Comparison of ENCODE assay signal across 10 cellular contexts in genomic region chr1:244163861-244164562, GRCh38.
A peak's percentile ranks its signal among the peaks of the same experiment; 100 is the strongest.
DNase-seq lines count a peak whose midpoint lies in the region; ATAC-seq, FAIRE-seq and TF ChIP-seq lines count a peak whose summit lies in the region.
"Had no signal": no experiment of that assay in that cellular context is flagged by ENCODE, and none has a peak within 500 bp of the region (broad histone marks: within the 10 kb centered on the region; RNA-seq: fewer than 3 reads in every experiment).

No MANE protein-coding gene starts in this region.

- H3K27ac ChIP-seq in A549: peak overlapping the region; percentile 83 to 86
- peak overlapping the region; percentile 89 for H3K27ac ChIP-seq in HUES6 (ENCODE audit: low read depth, low read length)
- H3K27ac ChIP-seq in breast epithelium: peak overlapping the region; percentile 14 to 46

- intact Hi-C loops in breast epithelium (cut with DNase I; ENCODE audit: low total_unique reads): no loop called here

- peak overlapping the region; percentile 19; the same call in 1 of the 3 replicates for H3K4me3 ChIP-seq in A549
- H3K4me3 ChIP-seq in HUES6 (ENCODE audit: low read depth, low read length): peak overlapping the region; percentile 25; the same call in 1 of the 2 replicates
- H3K4me3 ChIP-seq in breast epithelium: no peak overlapping the region
- H3K4me3 ChIP-seq: sigmoid colon had no signal

- H3K36me3 ChIP-seq in HUES6 (ENCODE audit: control insufficient read depth, insufficient read depth, low read length): no peaks in the 10 kb centered on the region
- no peaks in the 10 kb centered on the region for H3K36me3 ChIP-seq in breast epithelium
- H3K36me3 ChIP-seq: sigmoid colon had no signal

- POLR2A ChIA-PET in A549 (lab: Yijun Ruan, JAX): interaction anchor here (1.2 to 1.5 kb wide), 2 partner anchors 116 to 315 kb away, joined by 4 read pairs; no protein-coding TSS in a partner anchor

- peaks cover 23% of the 10 kb centered on the region for H3K4me1 ChIP-seq in A549
- peaks cover 31% of the 10 kb centered on the region for H3K4me1 ChIP-seq in HUES6 (ENCODE audit: control insufficient read depth, insufficient read depth, low read length)
- no peaks in the 10 kb centered on the region for H3K4me1 ChIP-seq in breast epithelium

- TF ChIP-seq POLR2A in A549 (IDR thresholded peaks at IDR 0.05; ENCODE audit: low read length) (no peak), breast epithelium (IDR thresholded peaks at IDR 0.05) (no peak)

- DNase-seq in A549 (ENCODE audit: low read depth in 1 of 2, low spot score in 1 of 2) (peak; percentile 86 to 90), breast epithelium (ENCODE audit: low spot score in 2 of 2) (no peak), islet precursor cell (peak; percentile 85), DMS79 (lab: John Stamatoyannopoulos, UW) (no peak), NCI-H128 (lab: John Stamatoyannopoulos, UW; ENCODE audit: unreplicated experiment) (no peak), cortex of kidney (lab: John Stamatoyannopoulos, UW) (no peak), NOMO-1 (lab: John Stamatoyannopoulos, UW; ENCODE audit: unreplicated experiment in 2 of 2) (no peak)
- DNase-seq: sigmoid colon had no signal

- peak; percentile 19 to 27; a peak in 1 of 5 replicates for TF ChIP-seq RAD21 in A549 (conservative IDR thresholded peaks at IDR 0.05 in 1 of 2, IDR thresholded peaks at IDR 0.05 in 1 of 2)

- H3K27me3 ChIP-seq in HUES6 (ENCODE audit: control insufficient read depth, insufficient read depth, low read length) (no peaks in the 10 kb centered on the region), breast epithelium (no peaks in the 10 kb centered on the region)
- H3K27me3 ChIP-seq: sigmoid colon had no signal

- CTCF ChIA-PET in A549 (lab: Yijun Ruan, JAX): interaction anchor here (0.6 to 1.7 kb wide), 4 partner anchors 10 to 816 kb away, joined by 3 to 4 read pairs (median 3); no protein-coding TSS in a partner anchor

- 13% methylated on average over 9 of the region's 9 CpGs for WGBS in A549 (ENCODE audit: missing lambda C conversion rate)

- FAIRE-seq in A549 (lab: Jason Lieb, UNC): peak; percentile 80
- FAIRE-seq: D721Med had no signal

- ATAC-seq in A549: peak; percentile 99 to 100

- H3K9me3 ChIP-seq in A549: no peaks in the 10 kb centered on the region
- H3K9me3 ChIP-seq in HUES6 (ENCODE audit: control insufficient read depth, insufficient read depth, low read depth, low read length): no peaks in the 10 kb centered on the region
- no peaks in the 10 kb centered on the region for H3K9me3 ChIP-seq in breast epithelium
- H3K9me3 ChIP-seq: sigmoid colon had no signal

- TF ChIP-seq CTCF in A549 (IDR thresholded peaks at IDR 0.05) (no peak), breast epithelium (IDR thresholded peaks at IDR 0.05) (no peak)

- peak in 1 of 2 experiments; percentile 57; a peak in 1 of 5 replicates for TF ChIP-seq EP300 in A549 (IDR thresholded peaks at IDR 0.05)

- peak overlapping the region; percentile 72 for H3K4me2 ChIP-seq in A549

- H3K9ac ChIP-seq in HUES6 (ENCODE audit: low read length): peak overlapping the region; percentile 60

TF ChIP-seq in A549, 52 proteins besides CTCF, POLR2A, EP300 and RAD21:
- TF ChIP-seq JUNB (IDR thresholded peaks at IDR 0.05): peak; percentile 84
- peak in 1 of 2 experiments; percentile 38; a peak in 1 of 4 replicates for TF ChIP-seq CEBPB (IDR thresholded peaks at IDR 0.05)
- no peak for TF ChIP-seq KDM5A (IDR thresholded peaks at IDR 0.05)
- no peak for TF ChIP-seq TP53 (CRISPR knock-in tag; IDR thresholded peaks at IDR 0.05)
- peak; percentile 26; the same call in 1 of the 3 replicates for TF ChIP-seq SMC3 (IDR thresholded peaks at IDR 0.05)
- TF ChIP-seq JUN (IDR thresholded peaks at IDR 0.05): peak; percentile 70 to 78; a peak in 3 of 5 replicates
- peak; percentile 79 for TF ChIP-seq FOSL2 (IDR thresholded peaks at IDR 0.05)
- peak; percentile 84 for TF ChIP-seq FOSL2 (CRISPR knock-in tag; IDR thresholded peaks at IDR 0.05)
- no peak for TF ChIP-seq CBX2 (IDR thresholded peaks at IDR 0.05; ENCODE audit: borderline replicate concordance, low read depth)
- TF ChIP-seq GATA3 (IDR thresholded peaks at IDR 0.05; ENCODE audit: borderline replicate concordance): peak; percentile 64; the same call in 1 of the 2 replicates
- peak; percentile 64 for TF ChIP-seq MAX (IDR thresholded peaks at IDR 0.05)
- TF ChIP-seq RFX5 (IDR thresholded peaks at IDR 0.05): no peak

Comparison
In these comparisons a context has a peak if more than half of its experiments do, and no peak if none do; other contexts are left out.
1. DNase-seq: peak in A549 (2 of 2) and islet precursor cell (single experiment); none in breast epithelium (0 of 2), DMS79 (single experiment), NCI-H128 (single experiment), cortex of kidney (single experiment) and NOMO-1 (0 of 2).
2. H3K27ac ChIP-seq: peak in every context shown above with its lines; median percentile 89 in HUES6; 84 in A549; 30 in breast epithelium.
3. H3K4me3 ChIP-seq: peak in A549 (single experiment) and HUES6 (single experiment); none in breast epithelium (0 of 3).